Comparison of ENCODE assay signal across 1 cellular context in the genomic region with DNA sequence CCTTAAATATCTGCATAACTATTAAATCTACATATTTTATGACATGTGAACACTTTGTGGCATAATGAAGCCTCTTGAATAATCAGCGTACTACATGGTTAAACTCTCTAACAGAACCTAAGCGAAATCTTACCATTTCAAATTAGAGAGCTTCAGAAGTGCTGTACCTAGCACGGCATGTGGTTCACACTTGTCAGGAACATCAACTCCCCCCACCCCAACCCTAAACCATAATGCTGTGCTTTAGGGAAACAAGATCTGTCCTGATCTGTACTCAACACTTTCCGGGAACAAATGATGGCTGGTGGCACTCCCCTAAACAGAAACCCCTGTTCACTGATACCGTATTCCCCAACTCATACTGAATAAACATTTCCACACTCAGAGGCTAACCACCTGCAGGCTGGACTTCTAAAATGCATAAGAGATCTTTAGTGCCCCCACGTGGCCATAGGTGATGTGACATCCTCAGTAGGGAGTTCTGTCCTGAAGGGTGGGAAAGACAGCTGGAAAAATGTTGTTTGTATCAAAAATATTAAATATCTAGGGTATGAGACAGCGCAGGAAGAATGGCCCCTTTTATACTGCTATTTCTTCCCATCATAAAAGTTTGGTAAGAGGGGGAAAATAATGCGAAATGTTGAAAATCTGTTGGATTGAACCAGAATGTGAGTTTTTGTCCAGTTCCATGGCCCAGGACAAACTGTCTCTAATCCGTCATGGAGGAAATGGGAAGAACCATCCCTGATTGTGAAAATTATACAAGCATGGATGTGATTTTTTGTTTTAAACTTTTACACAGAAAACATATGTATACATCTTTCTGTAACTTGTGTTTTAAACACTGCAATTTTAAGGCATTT.
TF ChIP-seq lines count a peak whose summit lies in the region.

No MANE protein-coding gene starts in this region.

TF ChIP-seq in H1, 55 proteins besides CTCF, POLR2A, EP300 and RAD21:
- TF ChIP-seq SP1 (IDR thresholded peaks at IDR 0.05; ENCODE audit: low read depth, low read length): no peak
- TF ChIP-seq, protein P1, sequence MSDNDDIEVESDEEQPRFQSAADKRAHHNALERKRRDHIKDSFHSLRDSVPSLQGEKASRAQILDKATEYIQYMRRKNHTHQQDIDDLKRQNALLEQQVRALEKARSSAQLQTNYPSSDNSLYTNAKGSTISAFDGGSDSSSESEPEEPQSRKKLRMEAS (IDR thresholded peaks at IDR 0.05): 0 out of 2 replicates have a peak, but pooled peaks have one; percentile 13
- TF ChIP-seq CREB1 (IDR thresholded peaks at IDR 0.05): no peak
